Comparison of ENCODE assay signal across 1 cellular context in genomic region chr15:74525946-74526345, GRCh38.
A peak's percentile ranks its signal among the peaks of the same experiment; 100 is the strongest.
TF ChIP-seq lines count a peak whose summit lies in the region.

No MANE protein-coding gene starts in this region.

TF ChIP-seq in SK-N-SH, 30 proteins besides CTCF, POLR2A, EP300 and RAD21 (continued from another document):
- TF ChIP-seq, protein P1, sequence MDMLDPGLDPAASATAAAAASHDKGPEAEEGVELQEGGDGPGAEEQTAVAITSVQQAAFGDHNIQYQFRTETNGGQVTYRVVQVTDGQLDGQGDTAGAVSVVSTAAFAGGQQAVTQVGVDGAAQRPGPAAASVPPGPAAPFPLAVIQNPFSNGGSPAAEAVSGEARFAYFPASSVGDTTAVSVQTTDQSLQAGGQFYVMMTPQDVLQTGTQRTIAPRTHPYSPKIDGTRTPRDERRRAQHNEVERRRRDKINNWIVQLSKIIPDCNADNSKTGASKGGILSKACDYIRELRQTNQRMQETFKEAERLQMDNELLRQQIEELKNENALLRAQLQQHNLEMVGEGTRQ (IDR thresholded peaks at IDR 0.05; ENCODE audit: borderline replicate concordance, low read depth, low read length): no peak
- TF ChIP-seq, protein P2, sequence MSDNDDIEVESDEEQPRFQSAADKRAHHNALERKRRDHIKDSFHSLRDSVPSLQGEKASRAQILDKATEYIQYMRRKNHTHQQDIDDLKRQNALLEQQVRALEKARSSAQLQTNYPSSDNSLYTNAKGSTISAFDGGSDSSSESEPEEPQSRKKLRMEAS (IDR thresholded peaks at IDR 0.05; ENCODE audit: low read depth): no peak
- TF ChIP-seq USF1 (IDR thresholded peaks at IDR 0.05; ENCODE audit: borderline replicate concordance, low read depth) (peak; percentile 80), MEF2A (IDR thresholded peaks at IDR 0.05; ENCODE audit: borderline replicate concordance, low read depth) (peak; percentile 38; the same call in 1 of the 2 replicates), SMC3 (IDR thresholded peaks at IDR 0.05; ENCODE audit: low read depth, low read length) (no peak), ELF1 (IDR thresholded peaks at IDR 0.05) (no peak), GABPA (IDR thresholded peaks at IDR 0.05; ENCODE audit: low read depth) (no peak), MXI1 (IDR thresholded peaks at IDR 0.05; ENCODE audit: low read depth, low read length) (no peak), RXRA (IDR thresholded peaks at IDR 0.05; ENCODE audit: borderline replicate concordance, low read depth) (peak; percentile 76), YY1 (IDR thresholded peaks at IDR 0.05; ENCODE audit: low read depth) (no peak), TCF12 (IDR thresholded peaks at IDR 0.05) (peak; percentile 60; the same call in 1 of the 2 replicates), NRF1 (IDR thresholded peaks at IDR 0.05; ENCODE audit: low read depth, low read length) (no peak), TAF1 (IDR thresholded peaks at IDR 0.05; ENCODE audit: borderline replicate concordance, low read depth, low read length) (no peak), TEAD4 (IDR thresholded peaks at IDR 0.05; ENCODE audit: borderline replicate concordance, insufficient read depth) (no peak), POLR2AphosphoS5 (IDR thresholded peaks at IDR 0.05; ENCODE audit: low read depth, low read length) (no peak; the same call in 1 of the 2 replicates), FOXJ3 (CRISPR knock-in tag; IDR thresholded peaks at IDR 0.05) (no peak), GATA2 (CRISPR knock-in tag; IDR thresholded peaks at IDR 0.05) (no peak), FOXM1 (IDR thresholded peaks at IDR 0.05; ENCODE audit: low read depth) (no peak)
- TF ChIP-seq, protein P3, sequence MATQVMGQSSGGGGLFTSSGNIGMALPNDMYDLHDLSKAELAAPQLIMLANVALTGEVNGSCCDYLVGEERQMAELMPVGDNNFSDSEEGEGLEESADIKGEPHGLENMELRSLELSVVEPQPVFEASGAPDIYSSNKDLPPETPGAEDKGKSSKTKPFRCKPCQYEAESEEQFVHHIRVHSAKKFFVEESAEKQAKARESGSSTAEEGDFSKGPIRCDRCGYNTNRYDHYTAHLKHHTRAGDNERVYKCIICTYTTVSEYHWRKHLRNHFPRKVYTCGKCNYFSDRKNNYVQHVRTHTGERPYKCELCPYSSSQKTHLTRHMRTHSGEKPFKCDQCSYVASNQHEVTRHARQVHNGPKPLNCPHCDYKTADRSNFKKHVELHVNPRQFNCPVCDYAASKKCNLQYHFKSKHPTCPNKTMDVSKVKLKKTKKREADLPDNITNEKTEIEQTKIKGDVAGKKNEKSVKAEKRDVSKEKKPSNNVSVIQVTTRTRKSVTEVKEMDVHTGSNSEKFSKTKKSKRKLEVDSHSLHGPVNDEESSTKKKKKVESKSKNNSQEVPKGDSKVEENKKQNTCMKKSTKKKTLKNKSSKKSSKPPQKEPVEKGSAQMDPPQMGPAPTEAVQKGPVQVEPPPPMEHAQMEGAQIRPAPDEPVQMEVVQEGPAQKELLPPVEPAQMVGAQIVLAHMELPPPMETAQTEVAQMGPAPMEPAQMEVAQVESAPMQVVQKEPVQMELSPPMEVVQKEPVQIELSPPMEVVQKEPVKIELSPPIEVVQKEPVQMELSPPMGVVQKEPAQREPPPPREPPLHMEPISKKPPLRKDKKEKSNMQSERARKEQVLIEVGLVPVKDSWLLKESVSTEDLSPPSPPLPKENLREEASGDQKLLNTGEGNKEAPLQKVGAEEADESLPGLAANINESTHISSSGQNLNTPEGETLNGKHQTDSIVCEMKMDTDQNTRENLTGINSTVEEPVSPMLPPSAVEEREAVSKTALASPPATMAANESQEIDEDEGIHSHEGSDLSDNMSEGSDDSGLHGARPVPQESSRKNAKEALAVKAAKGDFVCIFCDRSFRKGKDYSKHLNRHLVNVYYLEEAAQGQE (IDR thresholded peaks at IDR 0.05; ENCODE audit: low read depth, low read length): no peak
TF ChIP-seq in SK-N-SH: peak in this region for 8.
